1 cellular context compared by ENCODE assay signal in genomic region chr17:57380055-57380356, GRCh38.
TF ChIP-seq lines count a peak whose summit lies in the region.

No MANE protein-coding gene starts in this region.

TF ChIP-seq in K562, 482 proteins besides CTCF, POLR2A, EP300 and RAD21 (continues in another document):
- no peak for TF ChIP-seq CHCHD3 (CRISPR knock-in tag; IDR thresholded peaks at IDR 0.05)
- no peak for TF ChIP-seq HOMEZ (CRISPR knock-in tag; IDR thresholded peaks at IDR 0.05)
- TF ChIP-seq IRF1 (CRISPR knock-in tag; IDR thresholded peaks at IDR 0.05; ENCODE audit: borderline replicate concordance), result no peak
- peak; percentile 59 for TF ChIP-seq WHSC1 (IDR thresholded peaks at IDR 0.05; ENCODE audit: low read length)
- no peak for TF ChIP-seq FOXJ2 (tag; IDR thresholded peaks at IDR 0.05)
- no peak for TF ChIP-seq MLLT1 (IDR thresholded peaks at IDR 0.05)
- TF ChIP-seq TRIM28 (IDR thresholded peaks at IDR 0.05), result 0 out of 2 replicates have a peak, but pooled peaks have one; percentile 18
- TF ChIP-seq RERE (CRISPR knock-in tag; IDR thresholded peaks at IDR 0.05; ENCODE audit: borderline replicate concordance), result no peak
- TF ChIP-seq PML (IDR thresholded peaks at IDR 0.05; ENCODE audit: low read length), result no peak
- no peak for TF ChIP-seq GABPB2 (CRISPR knock-in tag; conservative IDR thresholded peaks at IDR 0.05)
- TF ChIP-seq E2F5 (CRISPR knock-in tag; IDR thresholded peaks at IDR 0.05), result no peak
- no peak for TF ChIP-seq TSHZ1 (CRISPR knock-in tag; IDR thresholded peaks at IDR 0.05)
- no peak for TF ChIP-seq POLR2G (IDR thresholded peaks at IDR 0.05; ENCODE audit: low read depth, low read length)
- TF ChIP-seq XRCC4 (IDR thresholded peaks at IDR 0.05; ENCODE audit: extremely low read depth, insufficient read depth, insufficient read length), result no peak
- peak in 1 of 2 experiments; percentile 34 for TF ChIP-seq E2F6 (IDR thresholded peaks at IDR 0.05; ENCODE audit: borderline replicate concordance in 1 of 2, extremely low read depth in 1 of 2, insufficient read depth in 1 of 2, insufficient read length in 1 of 2, low read depth in 1 of 2, low read length in 1 of 2, poor library complexity in 1 of 2, severe bottlenecking in 1 of 2)
- TF ChIP-seq ZNF324 (CRISPR knock-in tag; IDR thresholded peaks at IDR 0.05), result no peak
- TF ChIP-seq FOXJ3 (CRISPR knock-in tag; IDR thresholded peaks at IDR 0.05), result no peak
- peak; percentile 85 for TF ChIP-seq ZFP36 (IDR thresholded peaks at IDR 0.05; ENCODE audit: low read depth, low read length, partially characterized antibody)
- TF ChIP-seq ZNF639 (CRISPR knock-in tag; conservative IDR thresholded peaks at IDR 0.05 in 1 of 2, IDR thresholded peaks at IDR 0.05 in 1 of 2), result no peak
- no peak for TF ChIP-seq HCFC1 (IDR thresholded peaks at IDR 0.05; ENCODE audit: low read depth, low read length)
- TF ChIP-seq ARNT (IDR thresholded peaks at IDR 0.05), result no peak
- no peak for TF ChIP-seq MXD1 (CRISPR knock-in tag; IDR thresholded peaks at IDR 0.05; ENCODE audit: borderline replicate concordance, poor library complexity, severe bottlenecking)
- TF ChIP-seq TCF7L2 (IDR thresholded peaks at IDR 0.05; ENCODE audit: low read depth, low read length), result no peak
- TF ChIP-seq CCNT2 (IDR thresholded peaks at IDR 0.05; ENCODE audit: borderline replicate concordance, extremely low read depth, insufficient read length, low read depth, low read length), result no peak
- no peak for TF ChIP-seq CAMTA2 (CRISPR knock-in tag; conservative IDR thresholded peaks at IDR 0.05)
- TF ChIP-seq ILF3 (IDR thresholded peaks at IDR 0.05; ENCODE audit: borderline replicate concordance), result no peak
- TF ChIP-seq SFPQ (IDR thresholded peaks at IDR 0.05; ENCODE audit: low read depth, low read length), result no peak
- no peak for TF ChIP-seq ASH1L (IDR thresholded peaks at IDR 0.05; ENCODE audit: borderline replicate concordance, low read depth, partially characterized antibody)
- TF ChIP-seq PKNOX1 (IDR thresholded peaks at IDR 0.05), result no peak
- peak; percentile 56 for TF ChIP-seq RBM25 (IDR thresholded peaks at IDR 0.05; ENCODE audit: low read depth, low read length, severe bottlenecking)
- no peak for TF ChIP-seq NKRF (IDR thresholded peaks at IDR 0.05; ENCODE audit: borderline replicate concordance)
- TF ChIP-seq ESRRB (CRISPR knock-in tag; IDR thresholded peaks at IDR 0.05; ENCODE audit: borderline replicate concordance), result no peak
